Comparison of ENCODE assay signal across 8 cellular contexts in genomic region chr19:5719961-5720790, GRCh38. TPM values are rescaled to one million over a fixed set of nuclear protein-coding genes. Genes with fewer than 3 reads are reported as not detected.
DNase-seq lines count a peak whose midpoint lies in the region; ATAC-seq and TF ChIP-seq lines count a peak whose summit lies in the region.

Gene CATSPERD, plus strand, starts transcription at chr19:5720637. Its CDS starts 101 bp downstream, at chr19:5720738.
Gene LONP1, minus strand, starts transcription at chr19:5720146. Its CDS starts 14 bp downstream, at chr19:5720132.

- peak; percentile 91 for ATAC-seq in HG02798 (IDR thresholded peaks at IDR 0.05; ENCODE audit: poor library complexity, unreplicated experiment)
- ATAC-seq in heart left ventricle = peak; percentile 97 to 98 (median 98)
- peak; percentile 98 to 99 for ATAC-seq in upper lobe of left lung (ENCODE audit: low FRiP score in 2 of 2)

- H3K36me3 ChIP-seq in adrenal gland (replicated peaks in 1 of 2) (no peaks in the 10 kb centered on the region), heart left ventricle (peaks cover 0 to 12% (median 0%) of the 10 kb centered on the region in 9 donors), upper lobe of left lung (no peaks in the 10 kb centered on the region)

- DNase-seq in NCI-H1417 treated with DMSO at 0.1 percent for 48 hours (lab: John Stamatoyannopoulos, UW) (peak; percentile 94), SW480 (ENCODE audit: low spot score) (peak; percentile 97), adrenal gland (peak; percentile 98 to 99 (median 99)), heart left ventricle (peak; percentile 98 to 99 (median 99)), pons (ENCODE audit: low spot score) (peak; percentile 99), upper lobe of left lung (peak; percentile 99)

- H3K4me3 ChIP-seq in GM12875 (ENCODE audit: low read depth, low read length) (peak within 1 kb of the TSS; percentile 97), adrenal gland (peak within 1 kb of the TSS; percentile 12 to 92 (median 80)), heart left ventricle (peak within 1 kb of the TSS; percentile 73 to 99 (median 88)), upper lobe of left lung (peak within 1 kb of the TSS; percentile 68 to 100 (median 90))

- TF ChIP-seq POLR2A in adrenal gland (IDR thresholded peaks at IDR 0.05) = peak; percentile 82 to 98
- TF ChIP-seq POLR2A in heart left ventricle (IDR thresholded peaks at IDR 0.05) = peak in 1 of 2 donors; percentile 46
- peak in 2 of 4 donors; percentile 81 to 87 for TF ChIP-seq POLR2A in upper lobe of left lung (IDR thresholded peaks at IDR 0.05)

- TF ChIP-seq EP300 in upper lobe of left lung (IDR thresholded peaks at IDR 0.05) = peak in 1 of 4 donors; percentile 93

- peaks cover 26 to 41% of the 10 kb centered on the region in 2 donors for H3K4me1 ChIP-seq in adrenal gland (replicated peaks in 1 of 2)
- H3K4me1 ChIP-seq in heart left ventricle = peaks cover 2 to 38% (median 22%) of the 10 kb centered on the region in 12 donors
- peaks cover 18 to 25% (median 24%) of the 10 kb centered on the region in 4 donors for H3K4me1 ChIP-seq in upper lobe of left lung

- TF ChIP-seq CTCF in GM12875 (IDR thresholded peaks at IDR 0.05; ENCODE audit: borderline replicate concordance, insufficient read depth, low read depth, low read length) (peak; percentile 99), adrenal gland (IDR thresholded peaks at IDR 0.05) (peak; percentile 85 to 97 (median 96)), heart left ventricle (IDR thresholded peaks at IDR 0.05) (peak; percentile 76 to 99 (median 93)), upper lobe of left lung (IDR thresholded peaks at IDR 0.05) (peak; percentile 86 to 98 (median 96))

- H3K27me3 ChIP-seq in adrenal gland (no peaks in the 10 kb centered on the region), heart left ventricle (no peaks in the 10 kb centered on the region), upper lobe of left lung (no peaks in the 10 kb centered on the region)

- WGBS in adrenal gland, 4 donors = 0% methylated on average over 6 to 90 of the region's 90 CpGs; no CpG with 5 or more reads in 1 of the 4 donors
- WGBS in heart left ventricle, 4 donors = 0 to 2% (median 1%) methylated on average over 33 to 90 of the region's 90 CpGs
- 0% methylated on average over 10 of the region's 90 CpGs; no CpG with 5 or more reads in 1 of the 2 donors for WGBS in upper lobe of left lung, 2 donors

- H3K9me3 ChIP-seq in adrenal gland (replicated peaks in 1 of 3) (no peaks in the 10 kb centered on the region), heart left ventricle (no peaks in the 10 kb centered on the region), upper lobe of left lung (no peaks in the 10 kb centered on the region)

- intact Hi-C loops in adrenal gland (cut with DNase I) = no loop called here
- intact Hi-C loops in heart left ventricle (cut with DNase I) = loop anchor here in 5 of 10 donors (1.0 to 5.0 kb wide), 6 partner anchors 27 to 72 kb away; partner anchors contain the start of genes RPL36 (in 4 of the 5), DUS3L (in 2 of the 5) and MICOS13 (in 1 of the 5)

- H3K27ac ChIP-seq in adrenal gland (peak within 1 kb of the TSS; percentile 89 to 100 (median 96)), heart left ventricle (peak within 1 kb of the TSS; percentile 56 to 98 (median 94)), upper lobe of left lung (peak within 1 kb of the TSS; percentile 89 to 96 (median 92))

RNA-seq across cellular contexts. Expression of gene CATSPERD, which starts in this region (rescaled TPM):
- not detected for total RNA-seq in adrenal gland
- polyA plus RNA-seq in adrenal gland = not detected
- not detected for total RNA-seq in heart left ventricle
- not detected for polyA plus RNA-seq in heart left ventricle
- 1 to 10 TPM in 3 of 6 donors, not detected in 3; 1.1 to 5.9 (median 1.7) TPM for total RNA-seq in upper lobe of left lung

RNA-seq across cellular contexts. Expression of gene LONP1, which starts in this region (rescaled TPM):
- total RNA-seq in adrenal gland (100 to 1,000 TPM; 185 to 523 (median 409) TPM), heart left ventricle (100 to 1,000 TPM in 2 of 9 donors, 10 to 100 TPM in 7; 61.2 to 108 (median 88.6) TPM), upper lobe of left lung (100 to 1,000 TPM in 2 of 6 donors, 10 to 100 TPM in 4; 79.7 to 141 (median 89.4) TPM)
- polyA plus RNA-seq in adrenal gland (100 to 1,000 TPM; 177 to 352 (median 196) TPM), heart left ventricle (100 to 1,000 TPM in 1 of 2 donors, 10 to 100 TPM in 1; 97.6 to 123 TPM)

Comparison
In these comparisons a context has a peak if more than half of its experiments do, and no peak if none do; other contexts are left out.
1. Peak in every context shown above with its lines: DNase-seq, ATAC-seq, H3K4me3 ChIP-seq and H3K27ac ChIP-seq.